ENCODE assay signal across 2 cellular contexts in the genomic region with DNA sequence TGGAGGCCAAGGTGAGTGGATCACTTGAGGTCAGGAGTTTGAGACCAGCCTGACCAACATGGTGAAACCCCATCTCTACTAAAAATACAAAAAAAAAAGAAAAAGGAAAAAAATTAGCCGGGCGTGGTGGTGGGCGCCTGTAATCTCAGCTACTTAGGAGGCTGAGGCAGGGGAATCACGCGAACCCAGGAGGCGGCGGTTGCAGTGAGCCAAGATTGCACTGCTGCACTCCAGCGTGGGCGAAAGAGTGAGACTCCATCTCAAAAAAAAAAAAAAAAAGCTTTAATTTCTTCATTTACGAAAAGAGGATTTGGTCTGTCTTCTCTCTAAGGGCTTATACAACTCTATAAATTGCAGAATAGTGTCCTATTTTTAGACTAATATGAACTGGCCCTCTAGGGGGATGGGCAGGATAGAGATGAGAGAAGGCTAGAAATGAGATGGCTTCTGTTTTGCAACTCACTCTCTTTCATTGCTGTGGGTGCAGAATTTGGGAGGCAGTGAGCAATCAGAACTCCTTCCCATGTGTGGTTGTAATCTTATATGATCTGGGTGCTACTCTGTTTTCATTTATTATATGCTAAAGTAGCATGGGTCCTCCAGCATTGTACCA.
TF ChIP-seq lines count a peak whose summit lies in the region.

No MANE protein-coding gene starts in this region.

TF ChIP-seq in H1, 55 proteins besides CTCF, POLR2A, EP300 and RAD21:
- TF ChIP-seq CEBPB (IDR thresholded peaks at IDR 0.05; ENCODE audit: low read depth, low read length) (no peak), GABPA (IDR thresholded peaks at IDR 0.05; ENCODE audit: borderline replicate concordance, insufficient read depth, low read length) (no peak), CTBP2 (IDR thresholded peaks at IDR 0.05; ENCODE audit: borderline replicate concordance, insufficient read depth, insufficient read length, low read length) (no peak), ASH2L (IDR thresholded peaks at IDR 0.05; ENCODE audit: low read length) (no peak), CHD2 (IDR thresholded peaks at IDR 0.05; ENCODE audit: low read length) (no peak), SIRT6 (IDR thresholded peaks at IDR 0.05; ENCODE audit: low read length) (no peak), CHD1 (IDR thresholded peaks at IDR 0.05; ENCODE audit: low read depth, low read length) (no peak), KDM4A (IDR thresholded peaks at IDR 0.05; ENCODE audit: low read depth, low read length, severe bottlenecking) (no peak), JUND (IDR thresholded peaks at IDR 0.05; ENCODE audit: low read length) (no peak)
- TF ChIP-seq, protein P1, sequence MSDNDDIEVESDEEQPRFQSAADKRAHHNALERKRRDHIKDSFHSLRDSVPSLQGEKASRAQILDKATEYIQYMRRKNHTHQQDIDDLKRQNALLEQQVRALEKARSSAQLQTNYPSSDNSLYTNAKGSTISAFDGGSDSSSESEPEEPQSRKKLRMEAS (IDR thresholded peaks at IDR 0.05): no peak
- TF ChIP-seq, protein P2, sequence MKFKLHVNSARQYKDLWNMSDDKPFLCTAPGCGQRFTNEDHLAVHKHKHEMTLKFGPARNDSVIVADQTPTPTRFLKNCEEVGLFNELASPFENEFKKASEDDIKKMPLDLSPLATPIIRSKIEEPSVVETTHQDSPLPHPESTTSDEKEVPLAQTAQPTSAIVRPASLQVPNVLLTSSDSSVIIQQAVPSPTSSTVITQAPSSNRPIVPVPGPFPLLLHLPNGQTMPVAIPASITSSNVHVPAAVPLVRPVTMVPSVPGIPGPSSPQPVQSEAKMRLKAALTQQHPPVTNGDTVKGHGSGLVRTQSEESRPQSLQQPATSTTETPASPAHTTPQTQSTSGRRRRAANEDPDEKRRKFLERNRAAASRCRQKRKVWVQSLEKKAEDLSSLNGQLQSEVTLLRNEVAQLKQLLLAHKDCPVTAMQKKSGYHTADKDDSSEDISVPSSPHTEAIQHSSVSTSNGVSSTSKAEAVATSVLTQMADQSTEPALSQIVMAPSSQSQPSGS (IDR thresholded peaks at IDR 0.05; ENCODE audit: low read length): no peak

TF ChIP-seq in GM12891, 5 proteins besides CTCF, POLR2A, EP300 and RAD21:
- TF ChIP-seq POLR2AphosphoS5 (IDR thresholded peaks at IDR 0.05; ENCODE audit: low read depth, low read length): no peak
- no peak for TF ChIP-seq TAF1 (IDR thresholded peaks at IDR 0.05; ENCODE audit: low read depth, low read length)
